ENCODE assay signal across 19 cellular contexts in the genomic region with DNA sequence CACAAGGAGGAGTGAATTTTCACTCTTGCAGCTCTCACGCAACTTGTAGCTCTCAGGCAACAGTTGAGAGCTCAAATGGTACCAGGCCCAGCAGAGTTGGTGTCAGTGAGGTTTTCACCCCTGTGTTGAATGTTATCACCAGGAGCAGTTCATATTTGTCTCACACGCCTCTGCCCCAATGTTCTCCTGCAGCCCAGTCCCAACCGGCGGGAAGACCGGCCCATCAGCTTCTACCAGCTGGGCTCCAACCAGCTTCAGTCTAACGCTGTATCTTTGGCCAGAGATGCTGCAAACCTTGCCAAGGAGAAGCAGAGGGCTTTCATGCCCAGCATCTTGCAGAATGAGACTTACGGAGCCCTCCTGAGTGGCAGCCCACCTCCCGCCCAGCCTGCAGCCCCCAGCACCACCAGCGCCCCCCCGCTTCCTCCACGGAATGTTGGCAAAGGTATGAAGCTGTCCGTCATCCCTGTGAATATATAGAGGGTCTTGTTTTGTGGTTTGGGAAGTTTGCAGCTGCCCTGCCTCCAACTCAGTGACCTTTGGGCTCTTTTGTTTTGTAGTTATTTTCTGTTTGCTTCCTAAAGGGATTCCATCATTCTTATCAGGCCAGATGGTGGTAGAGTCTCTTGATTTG.
"Had no signal": no experiment of that assay in that cellular context is flagged by ENCODE, and none has a peak within 500 bp of the region (broad histone marks: within the 10 kb centered on the region; RNA-seq: fewer than 3 reads in every experiment).

No MANE protein-coding gene starts in this region.

- H3K9me3 ChIP-seq: esophagus squamous epithelium, prostate gland, right atrium auricular region had no signal

- DNase-seq: activated CD4-positive, alpha-beta T cell treated with anti-CD3 and anti-CD28 coated beads for 36 hours; activated CD4-positive, alpha-beta T cell treated with anti-CD3 and anti-CD28 coated beads, Interleukin-2, amount 50 U/mL, for 48 hours; dermis blood vessel endothelial cell; effector memory CD4-positive, alpha-beta T cell; esophagus squamous epithelium; nucleus accumbens; stimulated activated CD4-positive, alpha-beta T cell treated with anti-CD3 and anti-CD28 coated beads, Interleukin-15, amount 100 ng/mL, for 24 hours; stimulated activated CD4-positive, alpha-beta T cell treated with anti-CD3 and anti-CD28 coated beads, Interleukin-2, amount 100 ng/mL, for 48 hours; SW 1271; T-helper 2 cell had no signal

- H3K9me3 Mint-ChIP-seq: mesothelial cell of epicardium; natural killer cell treated with Interleukin-12 subunit alpha and Interleukin-12 subunit beta and Interleukin-15 and Interleukin-18, amount 100 ng/mL, for 72 hours; stimulated activated naive CD8-positive, alpha-beta T cell treated with anti-CD3 and anti-CD28 coated beads, Interleukin-15, Interleukin-2, amounts not matched to agents 100 ng/mL and 50 ng/mL, for 24 hours had no signal

- H3K27me3 Mint-ChIP-seq: activated CD4-positive, alpha-beta T cell treated with anti-CD3 and anti-CD28 coated beads for 36 hours; activated naive CD8-positive, alpha-beta T cell; natural killer cell treated with Interleukin-12 subunit alpha and Interleukin-12 subunit beta and Interleukin-15 and Interleukin-18, amount 100 ng/mL, for 72 hours; stimulated activated naive CD8-positive, alpha-beta T cell treated with anti-CD3 and anti-CD28 coated beads, Interleukin-15, Interleukin-2, amounts not matched to agents 100 ng/mL and 50 ng/mL, for 24 hours had no signal

- H3K4me3 Mint-ChIP-seq: activated CD4-positive, alpha-beta T cell treated with anti-CD3 and anti-CD28 coated beads for 36 hours; activated naive CD8-positive, alpha-beta T cell; mesothelial cell of epicardium; natural killer cell treated with Interleukin-12 subunit alpha and Interleukin-12 subunit beta and Interleukin-15 and Interleukin-18, amount 100 ng/mL, for 72 hours; stimulated activated naive CD8-positive, alpha-beta T cell treated with anti-CD3 and anti-CD28 coated beads, Interleukin-15, Interleukin-2, amounts not matched to agents 100 ng/mL and 50 ng/mL, for 24 hours had no signal

- H3K36me3 Mint-ChIP-seq: activated naive CD8-positive, alpha-beta T cell; natural killer cell treated with Interleukin-12 subunit alpha and Interleukin-12 subunit beta and Interleukin-15 and Interleukin-18, amount 100 ng/mL, for 72 hours had no signal

- H3K4me1 ChIP-seq: prostate gland had no signal

- H3K27ac Mint-ChIP-seq: activated CD4-positive, alpha-beta T cell treated with anti-CD3 and anti-CD28 coated beads for 36 hours; activated naive CD8-positive, alpha-beta T cell; mesothelial cell of epicardium; natural killer cell treated with Interleukin-12 subunit alpha and Interleukin-12 subunit beta and Interleukin-15 and Interleukin-18, amount 100 ng/mL, for 72 hours; stimulated activated naive CD8-positive, alpha-beta T cell treated with anti-CD3 and anti-CD28 coated beads, Interleukin-15, Interleukin-2, amounts not matched to agents 100 ng/mL and 50 ng/mL, for 24 hours had no signal

- H3K36me3 ChIP-seq: prostate gland had no signal

- H3K27ac ChIP-seq: cardiac muscle cell, prostate gland had no signal

- H3K27me3 ChIP-seq: cardiac muscle cell, esophagus squamous epithelium, right atrium auricular region had no signal

- H3K4me3 ChIP-seq: cardiac muscle cell, esophagus squamous epithelium, lung, prostate gland, right atrium auricular region, skin epidermis had no signal
